In genomic region chr11:70507466-70508230, GRCh38 we compare ENCODE assay signal across 20 cellular contexts.
"Had no signal": no experiment of that assay in that cellular context is flagged by ENCODE, and none has a peak within 500 bp of the region (broad histone marks: within the 10 kb centered on the region; RNA-seq: fewer than 3 reads in every experiment).

No MANE protein-coding gene starts in this region.

- H2AFZ ChIP-seq: parathyroid adenoma had no signal

- ATAC-seq: activated CD4-positive, alpha-beta T cell treated with anti-CD3 and anti-CD28 coated beads for 36 hours; activated CD8-positive, alpha-beta memory T cell treated with anti-CD3 and anti-CD28 coated beads, Interleukin-2, amount 10 ng/mL, durations not matched to agents 7 days and 5 days; activated T-helper 17 cell treated with anti-CD3 and anti-CD28 coated beads, Interleukin-2, amount 50 U/mL, for 72 hours; body of pancreas; gastrocnemius medialis; natural killer cell; stimulated activated effector memory CD8-positive, alpha-beta T cell treated with anti-CD3 and anti-CD28 coated beads, Interleukin-12 subunit alpha, Interleukin-12 subunit beta, amount 100 ng/mL, for 72 hours; WTC11 had no signal

- H3K36me3 Mint-ChIP-seq: activated CD8-positive, alpha-beta memory T cell treated with anti-CD3 and anti-CD28 coated beads, Interleukin-2, amount 10 ng/mL, durations not matched to agents 7 days and 5 days; activated naive CD8-positive, alpha-beta T cell treated with anti-CD3 and anti-CD28 coated beads, Interleukin-2, amount 10 ng/mL, durations not matched to agents 7 days and 5 days; stimulated activated effector memory CD8-positive, alpha-beta T cell treated with anti-CD3 and anti-CD28 coated beads, Interleukin-12 subunit alpha, Interleukin-12 subunit beta, amount 100 ng/mL, for 72 hours had no signal

- H3K4me3 Mint-ChIP-seq: activated CD4-positive, alpha-beta memory T cell treated with anti-CD3 and anti-CD28 coated beads, Interleukin-2, amount 10 ng/mL, durations not matched to agents 7 days and 5 days; activated CD4-positive, alpha-beta T cell treated with anti-CD3 and anti-CD28 coated beads for 36 hours; activated CD8-positive, alpha-beta memory T cell treated with anti-CD3 and anti-CD28 coated beads, Interleukin-2, amount 10 ng/mL, durations not matched to agents 7 days and 5 days; activated naive CD8-positive, alpha-beta T cell treated with anti-CD3 and anti-CD28 coated beads, Interleukin-2, amount 10 ng/mL, durations not matched to agents 7 days and 5 days; activated T-helper 17 cell treated with anti-CD3 and anti-CD28 coated beads, Interleukin-2, amount 50 U/mL, for 72 hours; natural killer cell; stimulated activated effector memory CD8-positive, alpha-beta T cell treated with anti-CD3 and anti-CD28 coated beads, Interleukin-12 subunit alpha, Interleukin-12 subunit beta, amount 100 ng/mL, for 72 hours; T-helper 2 cell treated with Interferon-gamma antibody and Interleukin-4, amounts not matched to agents 5 μg/mL and 100 μg/mL, for 36 hours; WTC11 had no signal

- H3K4me3 ChIP-seq: body of pancreas, gastrocnemius medialis, thoracic aorta had no signal

- H3K79me2 ChIP-seq: parathyroid adenoma had no signal

- H3K27ac ChIP-seq: body of pancreas, gastrocnemius medialis, neutrophil, parathyroid adenoma, thoracic aorta had no signal

- H3K27me3 Mint-ChIP-seq: activated CD4-positive, alpha-beta memory T cell treated with anti-CD3 and anti-CD28 coated beads, Interleukin-2, amount 10 ng/mL, durations not matched to agents 7 days and 5 days; activated CD8-positive, alpha-beta memory T cell treated with anti-CD3 and anti-CD28 coated beads, Interleukin-2, amount 10 ng/mL, durations not matched to agents 7 days and 5 days; activated naive CD8-positive, alpha-beta T cell treated with anti-CD3 and anti-CD28 coated beads, Interleukin-2, amount 10 ng/mL, durations not matched to agents 7 days and 5 days; activated T-helper 17 cell treated with anti-CD3 and anti-CD28 coated beads, Interleukin-2, amount 50 U/mL, for 72 hours had no signal

- DNase-seq: activated CD4-positive, alpha-beta memory T cell treated with anti-CD3 and anti-CD28 coated beads, Interleukin-2, amount 10 ng/mL, durations not matched to agents 7 days and 5 days; activated CD4-positive, alpha-beta T cell treated with anti-CD3 and anti-CD28 coated beads for 36 hours; activated CD8-positive, alpha-beta memory T cell treated with anti-CD3 and anti-CD28 coated beads, Interleukin-2, amount 10 ng/mL, durations not matched to agents 7 days and 5 days; activated naive CD4-positive, alpha-beta T cell treated with Interleukin-2 at 50 U/mL for 16 hours; activated naive CD8-positive, alpha-beta T cell treated with anti-CD3 and anti-CD28 coated beads, Interleukin-2, amount 10 ng/mL, durations not matched to agents 7 days and 5 days; body of pancreas; central memory CD4-positive, alpha-beta T cell; cortex of kidney; gastrocnemius medialis; natural killer cell; retina; small intestine; stimulated activated CD4-positive, alpha-beta T cell treated with anti-CD3 and anti-CD28 coated beads, Interleukin-4, amount 100 ng/mL, for 1 hour had no signal

- H3K36me3 ChIP-seq: gastrocnemius medialis, neutrophil, thoracic aorta had no signal

- H3K27me3 ChIP-seq: body of pancreas, gastrocnemius medialis had no signal

- H3K27ac Mint-ChIP-seq: activated CD4-positive, alpha-beta memory T cell treated with anti-CD3 and anti-CD28 coated beads, Interleukin-2, amount 10 ng/mL, durations not matched to agents 7 days and 5 days; activated CD4-positive, alpha-beta T cell treated with anti-CD3 and anti-CD28 coated beads for 36 hours; activated CD8-positive, alpha-beta memory T cell treated with anti-CD3 and anti-CD28 coated beads, Interleukin-2, amount 10 ng/mL, durations not matched to agents 7 days and 5 days; activated naive CD8-positive, alpha-beta T cell treated with anti-CD3 and anti-CD28 coated beads, Interleukin-2, amount 10 ng/mL, durations not matched to agents 7 days and 5 days; activated T-helper 17 cell treated with anti-CD3 and anti-CD28 coated beads, Interleukin-2, amount 50 U/mL, for 72 hours; natural killer cell; stimulated activated effector memory CD8-positive, alpha-beta T cell treated with anti-CD3 and anti-CD28 coated beads, Interleukin-12 subunit alpha, Interleukin-12 subunit beta, amount 100 ng/mL, for 72 hours; T-helper 2 cell treated with Interferon-gamma antibody and Interleukin-4, amounts not matched to agents 5 μg/mL and 100 μg/mL, for 36 hours; WTC11 had no signal

- H3K9ac ChIP-seq: parathyroid adenoma had no signal

- H3K9me3 ChIP-seq: body of pancreas, gastrocnemius medialis had no signal

- H3K4me1 Mint-ChIP-seq: activated CD4-positive, alpha-beta memory T cell treated with anti-CD3 and anti-CD28 coated beads, Interleukin-2, amount 10 ng/mL, durations not matched to agents 7 days and 5 days; activated CD4-positive, alpha-beta T cell treated with anti-CD3 and anti-CD28 coated beads for 36 hours; activated CD8-positive, alpha-beta memory T cell treated with anti-CD3 and anti-CD28 coated beads, Interleukin-2, amount 10 ng/mL, durations not matched to agents 7 days and 5 days; activated naive CD8-positive, alpha-beta T cell treated with anti-CD3 and anti-CD28 coated beads, Interleukin-2, amount 10 ng/mL, durations not matched to agents 7 days and 5 days; activated T-helper 17 cell treated with anti-CD3 and anti-CD28 coated beads, Interleukin-2, amount 50 U/mL, for 72 hours; natural killer cell; stimulated activated effector memory CD8-positive, alpha-beta T cell treated with anti-CD3 and anti-CD28 coated beads, Interleukin-12 subunit alpha, Interleukin-12 subunit beta, amount 100 ng/mL, for 72 hours had no signal

- H3K4me1 ChIP-seq: body of pancreas, gastrocnemius medialis, parathyroid adenoma had no signal
